15 cellular contexts compared by ENCODE assay signal in the genomic region with DNA sequence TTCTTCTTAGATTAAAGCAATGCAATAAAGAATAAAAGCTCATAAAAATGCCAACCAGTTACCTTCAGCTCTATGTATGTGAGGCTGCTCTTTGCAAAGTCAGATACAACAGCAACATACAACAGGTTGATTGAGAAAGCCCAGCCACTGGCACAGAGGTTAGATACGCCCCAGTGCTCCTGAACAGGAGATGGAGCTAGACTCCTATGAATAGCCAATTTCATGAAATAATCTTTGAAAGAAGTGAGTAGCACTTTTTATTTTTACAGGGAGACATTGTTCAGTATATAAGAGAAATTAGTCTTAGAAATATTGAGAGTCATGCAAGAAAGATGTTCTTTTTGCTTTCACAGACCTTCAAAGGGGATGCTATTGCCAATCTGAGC.
"Had no signal": no experiment of that assay in that cellular context is flagged by ENCODE, and none has a peak within 500 bp of the region (broad histone marks: within the 10 kb centered on the region; RNA-seq: fewer than 3 reads in every experiment).

No MANE protein-coding gene starts in this region.

- H3K36me3 Mint-ChIP-seq: activated naive CD4-positive, alpha-beta T cell treated with anti-CD3 and anti-CD28 coated beads, Interleukin-2, amount 50 U/mL, for 24 hours had no signal

- H2AFZ ChIP-seq: parathyroid adenoma had no signal

- DNase-seq: activated effector memory CD4-positive, alpha-beta T cell treated with Interleukin-2 at 50 U/mL for 16 hours; activated T-cell treated with anti-CD3 and anti-CD28 coated beads, Interleukin-2, amount 50 U/mL, for 24 hours; body of pancreas; foreskin melanocyte; head of caudate nucleus; islet precursor cell; midbrain; stimulated activated CD4-positive, alpha-beta T cell treated with anti-CD3 and anti-CD28 coated beads, Interleukin-15, amount 100 ng/mL, for 24 hours; stimulated activated CD4-positive, alpha-beta T cell treated with anti-CD3 and anti-CD28 coated beads, Interleukin-4, amount 100 ng/mL, for 4 hours; SW 1271 had no signal

- H3K9ac ChIP-seq: parathyroid adenoma had no signal

- H3K36me3 ChIP-seq: esophagus muscularis mucosa had no signal

- H3K4me1 Mint-ChIP-seq: activated naive CD4-positive, alpha-beta T cell treated with anti-CD3 and anti-CD28 coated beads, Interleukin-2, amount 50 U/mL, for 24 hours had no signal

- H3K27ac ChIP-seq: body of pancreas, esophagus muscularis mucosa, parathyroid adenoma had no signal

- H3K4me3 Mint-ChIP-seq: activated naive CD4-positive, alpha-beta T cell treated with anti-CD3 and anti-CD28 coated beads, Interleukin-2, amount 50 U/mL, for 24 hours; activated T-cell treated with anti-CD3 and anti-CD28 coated beads, Interleukin-2, amount 50 U/mL, for 24 hours; T-helper 2 cell treated with Interferon-gamma antibody and Interleukin-4, amounts not matched to agents 5 μg/mL and 100 μg/mL, for 36 hours had no signal

- H3K4me1 ChIP-seq: body of pancreas, esophagus muscularis mucosa had no signal

- H3K27ac Mint-ChIP-seq: activated naive CD4-positive, alpha-beta T cell treated with anti-CD3 and anti-CD28 coated beads, Interleukin-2, amount 50 U/mL, for 24 hours; activated T-cell treated with anti-CD3 and anti-CD28 coated beads, Interleukin-2, amount 50 U/mL, for 24 hours; T-helper 2 cell treated with Interferon-gamma antibody and Interleukin-4, amounts not matched to agents 5 μg/mL and 100 μg/mL, for 36 hours had no signal

- H3K79me2 ChIP-seq: parathyroid adenoma had no signal

- H3K4me3 ChIP-seq: body of pancreas, esophagus muscularis mucosa had no signal

- H3K9me3 Mint-ChIP-seq: T-helper 2 cell treated with Interferon-gamma antibody and Interleukin-4, amounts not matched to agents 5 μg/mL and 100 μg/mL, for 36 hours had no signal

- H3K27me3 ChIP-seq: body of pancreas had no signal

- H3K9me3 ChIP-seq: body of pancreas had no signal

- H3K27me3 Mint-ChIP-seq: activated naive CD4-positive, alpha-beta T cell treated with anti-CD3 and anti-CD28 coated beads, Interleukin-2, amount 50 U/mL, for 24 hours had no signal

- ATAC-seq: activated CD4-positive, CD25-positive, alpha-beta regulatory T cell treated with anti-CD3 and anti-CD28 coated beads, Interleukin-2, amount 50 U/mL, for 24 hours; body of pancreas had no signal
